Comparison of ENCODE assay signal across 18 cellular contexts in genomic region chr13:29664591-29664990, GRCh38.
DNase-seq lines count a peak whose midpoint lies in the region; ATAC-seq and TF ChIP-seq lines count a peak whose summit lies in the region.
"Had no signal": no experiment of that assay in that cellular context is flagged by ENCODE, and none has a peak within 500 bp of the region (broad histone marks: within the 10 kb centered on the region; RNA-seq: fewer than 3 reads in every experiment).

No MANE protein-coding gene starts in this region.

- no peak for TF ChIP-seq POLR2A in suprapubic skin (IDR thresholded peaks at IDR 0.05)

- no peak overlapping the region for H3K4me3 ChIP-seq in suprapubic skin

- H3K4me3 Mint-ChIP-seq in IgD-negative memory B cell = no peak overlapping the region
- no peak overlapping the region for H3K4me3 Mint-ChIP-seq in memory B cell
- H3K4me3 Mint-ChIP-seq in activated T-cell treated with anti-CD3 and anti-CD28 coated beads, Interleukin-2, amount 50 U/mL, for 4 hours = no peak overlapping the region
- H3K4me3 Mint-ChIP-seq: CD14-positive monocyte had no signal

- WGBS in suprapubic skin = 29% methylated on average over 1 of the region's 1 CpG

- no peaks in the 10 kb centered on the region for H3K4me1 ChIP-seq in suprapubic skin
- H3K4me1 ChIP-seq: Caco-2 had no signal

- no peaks in the 10 kb centered on the region for H3K27me3 ChIP-seq in suprapubic skin

- DNase-seq in NAMALWA (ENCODE audit: low spot score) (peak; percentile 4), SKM-1 treated with dmso at 0.1 percent for 144 hours (lab: John Stamatoyannopoulos, UW; ENCODE audit: unreplicated experiment) (peak; percentile 68), memory B cell (ENCODE audit: low spot score in 2 of 2) (no peak), NCI-H1417 (lab: John Stamatoyannopoulos, UW) (no peak), NCI-H1694 treated with DMSO at 0.1 percent for 48 hours (lab: John Stamatoyannopoulos, UW) (no peak), suprapubic skin (ENCODE audit: low spot score in 2 of 2) (no peak)
- no peak for DNase-seq in activated T-cell treated with anti-CD3 and anti-CD28 coated beads, Interleukin-2, amount 50 U/mL, for 4 hours
- DNase-seq: Caco-2, DMS79 treated with DMSO at 0.1 percent for 48 hours, MM.1S, NCI-H1436 treated with DMSO at 0.1 percent for 48 hours, NCI-H2081, NCI-H510A, NCI-H82, SHP77 treated with DMSO at 0.1 percent for 48 hours, SW 1271 had no signal

- H3K9me3 ChIP-seq in suprapubic skin = peaks cover 3% of the 10 kb centered on the region

- peaks cover 0 to 4% (median 3%) of the 10 kb centered on the region in 3 donors for H3K4me1 Mint-ChIP-seq in IgD-negative memory B cell
- peaks cover 4% of the 10 kb centered on the region for H3K4me1 Mint-ChIP-seq in memory B cell
- no peaks in the 10 kb centered on the region for H3K4me1 Mint-ChIP-seq in activated T-cell treated with anti-CD3 and anti-CD28 coated beads, Interleukin-2, amount 50 U/mL, for 4 hours (ENCODE audit: low read depth)

- H3K27me3 Mint-ChIP-seq in IgD-negative memory B cell = peaks cover 13% of the 10 kb centered on the region
- peaks cover 9% of the 10 kb centered on the region for H3K27me3 Mint-ChIP-seq in memory B cell
- peaks cover 12% of the 10 kb centered on the region for H3K27me3 Mint-ChIP-seq in activated T-cell treated with anti-CD3 and anti-CD28 coated beads, Interleukin-2, amount 50 U/mL, for 4 hours (ENCODE audit: low read depth)

- peak overlapping the region in 2 of 3 donors; percentile 7 to 81 for H3K27ac Mint-ChIP-seq in IgD-negative memory B cell
- H3K27ac Mint-ChIP-seq in memory B cell = no peak overlapping the region
- H3K27ac Mint-ChIP-seq: CD14-positive monocyte had no signal

- H3K36me3 ChIP-seq in suprapubic skin = no peaks in the 10 kb centered on the region

- H3K27ac ChIP-seq in suprapubic skin = no peak overlapping the region

- peaks cover 12 to 20% (median 16%) of the 10 kb centered on the region in 3 donors for H3K9me3 Mint-ChIP-seq in IgD-negative memory B cell
- peaks cover 19% of the 10 kb centered on the region for H3K9me3 Mint-ChIP-seq in memory B cell
- peaks cover 31% of the 10 kb centered on the region for H3K9me3 Mint-ChIP-seq in activated T-cell treated with anti-CD3 and anti-CD28 coated beads, Interleukin-2, amount 50 U/mL, for 4 hours

- H3K36me3 Mint-ChIP-seq in IgD-negative memory B cell (peaks cover 6% of the 10 kb centered on the region), memory B cell (peaks cover 7% of the 10 kb centered on the region)
- H3K36me3 Mint-ChIP-seq in activated T-cell treated with anti-CD3 and anti-CD28 coated beads, Interleukin-2, amount 50 U/mL, for 4 hours (ENCODE audit: insufficient read depth) = no peaks in the 10 kb centered on the region
- H3K36me3 Mint-ChIP-seq: CD14-positive monocyte had no signal

- peak; percentile 63 for ATAC-seq in memory B cell (ENCODE audit: low read depth)
- ATAC-seq in activated T-cell treated with anti-CD3 and anti-CD28 coated beads, Interleukin-2, amount 50 U/mL, for 4 hours = no peak

- TF ChIP-seq EP300 in suprapubic skin (IDR thresholded peaks at IDR 0.05) = no peak

- TF ChIP-seq CTCF in suprapubic skin (IDR thresholded peaks at IDR 0.05) = no peak

Comparison
In these comparisons a context has a peak if more than half of its experiments do, and no peak if none do; other contexts are left out.
1. DNase-seq: peak in NAMALWA (single experiment) and SKM-1 treated with dmso at 0.1 percent for 144 hours (single experiment); none in memory B cell (0 of 2), NCI-H1417 (0 of 3), NCI-H1694 treated with DMSO at 0.1 percent for 48 hours (single experiment), suprapubic skin (0 of 2) and activated T-cell treated with anti-CD3 and anti-CD28 coated beads, Interleukin-2, amount 50 U/mL, for 4 hours (single experiment).